Comparison of ENCODE assay signal across 26 cellular contexts in genomic region chr3:84925571-84925970, GRCh38.
"Had no signal": no experiment of that assay in that cellular context is flagged by ENCODE, and none has a peak within 500 bp of the region (broad histone marks: within the 10 kb centered on the region; RNA-seq: fewer than 3 reads in every experiment).

No MANE protein-coding gene starts in this region.

- H3K27ac ChIP-seq: SJSA1 had no signal

- ATAC-seq: activated CD8-positive, alpha-beta T cell treated with anti-CD3 and anti-CD28 coated beads, Interleukin-2, amount 10 ng/mL, durations not matched to agents 7 days and 5 days; activated naive CD4-positive, alpha-beta T cell treated with anti-CD3 and anti-CD28 coated beads, Interleukin-2, amount 50 U/mL, for 72 hours; activated naive CD8-positive, alpha-beta T cell treated with anti-CD3 and anti-CD28 coated beads, Interleukin-2, amount 50 U/mL, for 24 hours; K562; WTC11 had no signal

- H3K4me1 Mint-ChIP-seq: activated naive CD8-positive, alpha-beta T cell treated with anti-CD3 and anti-CD28 coated beads, Interleukin-2, amount 50 U/mL, for 24 hours; brain; WTC11 had no signal

- H3K27me3 Mint-ChIP-seq: activated naive CD8-positive, alpha-beta T cell treated with anti-CD3 and anti-CD28 coated beads, Interleukin-2, amount 50 U/mL, for 24 hours; brain had no signal

- H3K27me3 ChIP-seq: SJSA1 had no signal

- DNase-seq: activated CD4-positive, alpha-beta T cell treated with anti-CD3 and anti-CD28 coated beads for 48 hours; activated CD4-positive, alpha-beta T cell treated with anti-CD3 and anti-CD28 coated beads, Interleukin-2, amount 50 U/mL, for 4 hours; activated CD4-positive, CD25-positive, alpha-beta regulatory T cell treated with anti-CD3 and anti-CD28 coated beads, Interleukin-2, amount 50 U/mL, for 72 hours; activated CD8-positive, alpha-beta memory T cell treated with anti-CD3 and anti-CD28 coated beads, Interleukin-2, amount 50 U/mL, for 48 hours; activated CD8-positive, alpha-beta T cell treated with anti-CD3 and anti-CD28 coated beads, Interleukin-2, amount 10 ng/mL, durations not matched to agents 7 days and 5 days; activated effector memory CD4-positive, alpha-beta T cell treated with Interleukin-2 at 50 U/mL for 16 hours; activated naive CD4-positive, alpha-beta T cell treated with Interleukin-2 at 50 U/mL for 16 hours; activated naive CD8-positive, alpha-beta T cell treated with anti-CD3 and anti-CD28 coated beads, Interleukin-2, amount 50 U/mL, for 24 hours; activated T-cell treated with anti-CD3 and anti-CD28 coated beads, Interleukin-2, amount 50 U/mL, for 1 hour; amniotic stem cell; Karpas-422; MM.1S; NCI-H1105; NCI-H1436; NCI-H1694 treated with DMSO at 0.1 percent for 48 hours; NCI-H2081; NCI-H446; NCI-H524; PC-3; SHP77 had no signal

- H3K27ac Mint-ChIP-seq: activated CD8-positive, alpha-beta T cell treated with anti-CD3 and anti-CD28 coated beads, Interleukin-2, amount 10 ng/mL, durations not matched to agents 7 days and 5 days; activated naive CD4-positive, alpha-beta T cell treated with anti-CD3 and anti-CD28 coated beads, Interleukin-2, amount 50 U/mL, for 72 hours; activated naive CD8-positive, alpha-beta T cell treated with anti-CD3 and anti-CD28 coated beads, Interleukin-2, amount 50 U/mL, for 24 hours; brain; T-helper 1 cell treated with Interleukin-12 subunit alpha and Interleukin-12 subunit beta and Interleukin-4 antibody, amounts not matched to agents 30 μg/mL and 1 μg/mL, for 36 hours; WTC11 had no signal

- H3K4me3 Mint-ChIP-seq: activated CD8-positive, alpha-beta T cell treated with anti-CD3 and anti-CD28 coated beads, Interleukin-2, amount 10 ng/mL, durations not matched to agents 7 days and 5 days; activated naive CD8-positive, alpha-beta T cell treated with anti-CD3 and anti-CD28 coated beads, Interleukin-2, amount 50 U/mL, for 24 hours; brain; T-helper 1 cell treated with Interleukin-12 subunit alpha and Interleukin-12 subunit beta and Interleukin-4 antibody, amounts not matched to agents 30 μg/mL and 1 μg/mL, for 36 hours; WTC11 had no signal
